ENCODE assay signal across 14 cellular contexts in genomic region chrX:23804578-23804977, GRCh38. TPM values are rescaled to one million over a fixed set of nuclear protein-coding genes. Genes with fewer than 3 reads are reported as not detected.
DNase-seq lines count a peak whose midpoint lies in the region; ATAC-seq and TF ChIP-seq lines count a peak whose summit lies in the region.
"Had no signal": no experiment of that assay in that cellular context is flagged by ENCODE, and none has a peak within 500 bp of the region (broad histone marks: within the 10 kb centered on the region; RNA-seq: fewer than 3 reads in every experiment).

No MANE protein-coding gene starts in this region.

- POLR2A ChIA-PET in SK-N-SH (lab: Yijun Ruan, JAX): no interaction called here

- H3K9me2 ChIP-seq in GM23248 (ENCODE audit: insufficient read depth) (no peaks in the 10 kb centered on the region), SK-N-SH (no peaks in the 10 kb centered on the region)

- TF ChIP-seq RAD21 in SK-N-SH (IDR thresholded peaks at IDR 0.05; ENCODE audit: low read length): no peak

- no peak for ATAC-seq in gastrocnemius medialis
- no peak for ATAC-seq in HG03469 (IDR thresholded peaks at IDR 0.05; ENCODE audit: unreplicated experiment)
- ATAC-seq in GM19463 (IDR thresholded peaks at IDR 0.05; ENCODE audit: unreplicated experiment): no peak
- ATAC-seq: stimulated activated naive CD8-positive, alpha-beta T cell treated with anti-CD3 and anti-CD28 coated beads, Interleukin-15, amount 100 ng/mL, for 72 hours had no signal

- in situ Hi-C loops in GM23248 (cut with MboI) (no loop called here), gastrocnemius medialis (cut with MboI; ENCODE audit: low sequenced_read_pairs in 4 of 4) (no loop called here)

- no peak for TF ChIP-seq POLR2A in sigmoid colon (IDR thresholded peaks at IDR 0.05)
- TF ChIP-seq POLR2A in gastrocnemius medialis (IDR thresholded peaks at IDR 0.05): no peak

- no peaks in the 10 kb centered on the region for H3K79me2 ChIP-seq in GM23248 (ENCODE audit: insufficient read depth)
- H3K79me2 ChIP-seq in SK-N-SH (ENCODE audit: insufficient read depth): no peaks in the 10 kb centered on the region

- TF ChIP-seq EP300 in SK-N-SH (IDR thresholded peaks at IDR 0.05; ENCODE audit: borderline replicate concordance in 1 of 2, low read depth in 1 of 2, low read length in 1 of 2) (no peak), sigmoid colon (IDR thresholded peaks at IDR 0.05) (no peak)

- no peaks in the 10 kb centered on the region for H3K9me3 ChIP-seq in GM23248 (ENCODE audit: low read depth)
- no peaks in the 10 kb centered on the region for H3K9me3 ChIP-seq in SK-N-SH
- no peaks in the 10 kb centered on the region for H3K9me3 ChIP-seq in left ventricle myocardium inferior (replicated peaks)
- H3K9me3 ChIP-seq in sigmoid colon: no peaks in the 10 kb centered on the region
- no peaks in the 10 kb centered on the region for H3K9me3 ChIP-seq in gastrocnemius medialis
- H3K9me3 ChIP-seq: neutrophil had no signal

- no peaks in the 10 kb centered on the region for H4K20me1 ChIP-seq in GM23248 (ENCODE audit: insufficient read depth)
- H4K20me1 ChIP-seq in SK-N-SH (ENCODE audit: insufficient read depth): no peaks in the 10 kb centered on the region

- intact Hi-C loops in left ventricle myocardium inferior (cut with micrococcal nuclease): no loop called here
- intact Hi-C loops in sigmoid colon (cut with DNase I): no loop called here
- intact Hi-C loops in gastrocnemius medialis (cut with DNase I; ENCODE audit: low total_unique reads): no loop called here

- TF ChIP-seq CTCF in SK-N-SH (IDR thresholded peaks at IDR 0.05) (no peak), left ventricle myocardium inferior (IDR thresholded peaks at IDR 0.05; ENCODE audit: borderline replicate concordance) (no peak), sigmoid colon (IDR thresholded peaks at IDR 0.05) (no peak), gastrocnemius medialis (IDR thresholded peaks at IDR 0.05 in 4 of 5, conservative IDR thresholded peaks at IDR 0.05 in 1 of 5) (no peak)

- H3K36me3 ChIP-seq in GM23248 (ENCODE audit: low read depth): no peaks in the 10 kb centered on the region
- no peaks in the 10 kb centered on the region for H3K36me3 ChIP-seq in SK-N-SH (replicated peaks in 1 of 2; ENCODE audit: control insufficient read depth in 1 of 2, insufficient read depth in 2 of 2, low read length in 1 of 2)
- no peaks in the 10 kb centered on the region for H3K36me3 ChIP-seq in left ventricle myocardium inferior
- no peaks in the 10 kb centered on the region for H3K36me3 ChIP-seq in sigmoid colon
- no peaks in the 10 kb centered on the region for H3K36me3 ChIP-seq in gastrocnemius medialis
- H3K36me3 ChIP-seq: neutrophil had no signal

- peak overlapping the region; percentile 78 for H3K27ac ChIP-seq in GM23248
- peak overlapping the region in 1 of 2 experiments; percentile 88; a peak in 2 of 4 replicates for H3K27ac ChIP-seq in SK-N-SH (ENCODE audit: low read depth in 2 of 2, low read length in 1 of 2)
- H3K27ac ChIP-seq in left ventricle myocardium inferior (replicated peaks): peak overlapping the region; percentile 80
- H3K27ac ChIP-seq in sigmoid colon: peak overlapping the region in 3 of 4 donors; percentile 11 to 31 (median 27)
- no peak overlapping the region for H3K27ac ChIP-seq in gastrocnemius medialis
- H3K27ac ChIP-seq: neutrophil had no signal

- CTCF ChIA-PET in SK-N-SH (lab: Yijun Ruan, JAX): interaction anchor here (0.6 to 3.0 kb wide), 3 partner anchors 21 to 138 kb away, joined by 3 to 11 read pairs (median 3); partner anchors contain the start of genes PRDX4 and SAT1

- peak overlapping the region; percentile 75 for H2AFZ ChIP-seq in GM23248
- peak overlapping the region; percentile 79 for H2AFZ ChIP-seq in SK-N-SH (ENCODE audit: low read depth)

- H3K4me1 ChIP-seq in GM23248 (ENCODE audit: insufficient read depth) (peaks cover 19% of the 10 kb centered on the region), SK-N-SH (ENCODE audit: control insufficient read depth in 1 of 2, insufficient read depth in 2 of 2, low read depth in 1 of 2, low read length in 1 of 2) (peaks cover 0 to 18% of the 10 kb centered on the region in 2 experiments; a peak in 1 of 4 replicates), left ventricle myocardium inferior (peaks cover 12% of the 10 kb centered on the region), sigmoid colon (no peaks in the 10 kb centered on the region), gastrocnemius medialis (no peaks in the 10 kb centered on the region)

- no peaks in the 10 kb centered on the region for H3K27me3 ChIP-seq in GM23248 (replicated peaks; ENCODE audit: insufficient read depth)
- no peaks in the 10 kb centered on the region; the same call in 1 of the 2 replicates for H3K27me3 ChIP-seq in SK-N-SH (ENCODE audit: insufficient read depth)
- H3K27me3 ChIP-seq in left ventricle myocardium inferior (ENCODE audit: low read depth): no peaks in the 10 kb centered on the region
- no peaks in the 10 kb centered on the region for H3K27me3 ChIP-seq in sigmoid colon
- H3K27me3 ChIP-seq in gastrocnemius medialis: no peaks in the 10 kb centered on the region
- H3K27me3 ChIP-seq: neutrophil had no signal

- H3K4me2 ChIP-seq in GM23248 (ENCODE audit: unreplicated experiment) (peak overlapping the region; percentile 44), SK-N-SH (no peak overlapping the region)

- 69 to 83% methylated on average over 2 to 3 of the region's 3 CpGs for WGBS in GM23248 (ENCODE audit: low coverage in 1 of 2, low lambda C conversion rate in 2 of 2, missing lambda C conversion rate in 2 of 2), 2 experiments
- 68% methylated on average over 3 of the region's 3 CpGs for WGBS in SK-N-SH (ENCODE audit: low lambda C conversion rate)
- WGBS in sigmoid colon, 2 donors: 53 to 77% methylated on average over 3 of the region's 3 CpGs

- peak overlapping the region; percentile 37 for H3K4me3 ChIP-seq in GM23248
- H3K4me3 ChIP-seq in SK-N-SH (ENCODE audit: low read depth in 2 of 2, low read length in 1 of 2): no peak overlapping the region
- no peak overlapping the region for H3K4me3 ChIP-seq in left ventricle myocardium inferior
- H3K4me3 ChIP-seq in sigmoid colon: no peak overlapping the region
- H3K4me3 ChIP-seq in gastrocnemius medialis: no peak overlapping the region

- H3K9ac ChIP-seq in GM23248 (peak overlapping the region; percentile 48), SK-N-SH (peak overlapping the region; percentile 53; the same call in 1 of the 2 replicates)

- DNase-seq in GM23248 (peak; percentile 18), SK-N-SH (no peak), left ventricle myocardium inferior (no peak), sigmoid colon (no peak), gastrocnemius medialis (no peak), RKO (ENCODE audit: low spot score) (no peak)
- DNase-seq: activated CD4-positive, alpha-beta T cell treated with anti-CD3 and anti-CD28 coated beads for 1 hour; hippocampal formation; NCI-H1417; NCI-H2227 treated with DMSO at 0.1 percent for 48 hours; stimulated activated naive CD8-positive, alpha-beta T cell treated with anti-CD3 and anti-CD28 coated beads, Interleukin-15, amount 100 ng/mL, for 72 hours had no signal

- H3F3A ChIP-seq in GM23248 (ENCODE audit: insufficient read depth) (peaks cover 17% of the 10 kb centered on the region; the same call in 1 of the 2 replicates), SK-N-SH (replicated peaks; ENCODE audit: insufficient read depth) (peaks cover 6% of the 10 kb centered on the region)

TF ChIP-seq in SK-N-SH, 30 proteins besides CTCF, POLR2A, EP300 and RAD21 (continues in another document):
- TF ChIP-seq TEAD4 (IDR thresholded peaks at IDR 0.05; ENCODE audit: borderline replicate concordance, insufficient read depth) (no peak), FOXJ3 (CRISPR knock-in tag; IDR thresholded peaks at IDR 0.05) (no peak), REST (IDR thresholded peaks at IDR 0.05; ENCODE audit: low read depth, low read length) (no peak), EZH2phosphoT487 (IDR thresholded peaks at IDR 0.05; ENCODE audit: borderline replicate concordance, low read depth) (no peak), FOSL2 (IDR thresholded peaks at IDR 0.05; ENCODE audit: borderline replicate concordance, low read depth) (no peak), TCF12 (IDR thresholded peaks at IDR 0.05) (no peak), MEF2A (IDR thresholded peaks at IDR 0.05; ENCODE audit: borderline replicate concordance, low read depth) (no peak), SIN3A (IDR thresholded peaks at IDR 0.05; ENCODE audit: borderline replicate concordance, low read depth, low read length) (no peak), GABPA (IDR thresholded peaks at IDR 0.05; ENCODE audit: low read depth) (no peak)

RNA-seq across cellular contexts. Expression of gene SAT1, which starts 21.6 kb away (rescaled TPM):
- 168 and 171 TPM in 2 replicates for total RNA-seq in GM23248 (2014; rRNA removed; shearing (Covaris generic))
- polyA plus RNA-seq in GM23248 (2016; fragmentation: Nextera tagmentation; extraction: Ambion mirVana): 223 and 245 TPM in 2 replicates
- 131 and 176 TPM in 2 replicates for polyA plus RNA-seq in SK-N-SH (2012; rRNA removed)
- polyA plus RNA-seq in SK-N-SH (2012; cell fraction: cytosol; rRNA removed): 39.4 and 59.2 TPM in 2 replicates
- 604 and 999 TPM in 2 replicates for polyA plus RNA-seq in SK-N-SH (2012; cell fraction: nucleus; rRNA removed)
- 99.7 TPM for total RNA-seq in left ventricle myocardium inferior
- 100 to 1,000 TPM; 321 to 371 (median 343) TPM for total RNA-seq in sigmoid colon
- 1,000 to 10,000 TPM in 1 of 3 donors, 100 to 1,000 TPM in 2; 775 to 1,356 (median 840) TPM for polyA plus RNA-seq in sigmoid colon
- 100 to 1,000 TPM in 1 of 4 donors, 10 to 100 TPM in 3; 46.1 to 122 (median 81.4) TPM for total RNA-seq in gastrocnemius medialis

Comparison
In these comparisons a context has a peak if more than half of its experiments do, and no peak if none do; other contexts are left out.
1. H3K27ac ChIP-seq: peak in GM23248 (single experiment), left ventricle myocardium inferior (single experiment) and sigmoid colon (3 of 4); none in gastrocnemius medialis (0 of 4).